Comparison of ENCODE assay signal across 7 cellular contexts in genomic region chr4:181562399-181562798, GRCh38.
"Had no signal": no experiment of that assay in that cellular context is flagged by ENCODE, and none has a peak within 500 bp of the region (broad histone marks: within the 10 kb centered on the region; RNA-seq: fewer than 3 reads in every experiment).

No MANE protein-coding gene starts in this region.

- H3K27ac Mint-ChIP-seq: IgD-negative memory B cell had no signal

- H3K4me3 ChIP-seq: K562 had no signal

- ATAC-seq: HepG2, K562 had no signal

- H3K27me3 Mint-ChIP-seq: IgD-negative memory B cell had no signal

- H3K4me1 Mint-ChIP-seq: IgD-negative memory B cell had no signal

- H3K4me3 Mint-ChIP-seq: IgD-negative memory B cell had no signal

- DNase-seq: IMR-90, KBM-7, KG1 had no signal

- H3K27ac ChIP-seq: HL-60 had no signal
